In the genomic region with DNA sequence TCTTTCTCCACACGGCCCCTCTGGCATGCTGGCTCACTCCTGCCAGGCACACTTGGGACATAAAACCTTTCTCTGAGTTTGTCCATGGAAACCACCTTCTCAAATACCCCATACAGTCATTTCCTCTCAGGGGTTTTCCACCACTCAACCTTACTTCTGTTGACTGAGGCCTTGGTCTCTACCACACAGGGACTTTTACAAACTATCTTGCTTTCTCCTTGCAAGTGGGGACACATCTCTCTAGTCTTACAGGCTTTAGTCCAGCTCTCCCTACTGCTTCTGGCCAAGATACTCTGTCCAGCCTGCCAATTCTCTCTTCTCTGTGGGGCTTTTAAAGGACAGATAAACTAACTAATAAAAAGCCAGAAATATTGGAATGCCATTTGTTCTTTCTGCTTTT, we compare ENCODE assay signal across 8 cellular contexts.
DNase-seq lines count a peak whose midpoint lies in the region; ATAC-seq and TF ChIP-seq lines count a peak whose summit lies in the region.
"Not testable (repeated sequence)": the region's sequence is repeated elsewhere in the genome, so short reads cannot be mapped to it uniquely, and the experiment has no call there.

No MANE protein-coding gene starts in this region.

- H3K4me1 ChIP-seq in foreskin keratinocyte: not testable (repeated sequence)

- not testable (repeated sequence) for H3K36me3 Mint-ChIP-seq in activated CD8-positive, alpha-beta memory T cell treated with anti-CD3 and anti-CD28 coated beads, Interleukin-2, amount 10 ng/mL, durations not matched to agents 7 days and 5 days

- not testable (repeated sequence) for H3K4me3 Mint-ChIP-seq in activated CD8-positive, alpha-beta memory T cell treated with anti-CD3 and anti-CD28 coated beads, Interleukin-2, amount 10 ng/mL, durations not matched to agents 7 days and 5 days

- H3K27me3 Mint-ChIP-seq in activated CD8-positive, alpha-beta memory T cell treated with anti-CD3 and anti-CD28 coated beads, Interleukin-2, amount 10 ng/mL, durations not matched to agents 7 days and 5 days: not testable (repeated sequence)

- DNase-seq in activated CD8-positive, alpha-beta memory T cell treated with anti-CD3 and anti-CD28 coated beads, Interleukin-2, amount 10 ng/mL, durations not matched to agents 7 days and 5 days; stimulated activated naive CD8-positive, alpha-beta T cell treated with anti-CD3 and anti-CD28 coated beads, Interleukin-15, Interleukin-2, amounts not matched to agents 100 U/mL and 50 U/mL, for 24 hours: not testable (repeated sequence)
- DNase-seq in foreskin keratinocyte: peak in 1 of 2 donors; percentile 12

- CTCF ChIA-PET in activated CD8-positive, alpha-beta memory T cell treated with anti-CD3 and anti-CD28 coated beads, Interleukin-2, amount 10 ng/mL, durations not matched to agents 7 days and 5 days (lab: Charles Lee): not testable (repeated sequence)

- TF ChIP-seq CTCF in foreskin keratinocyte (conservative IDR thresholded peaks at IDR 0.05): not testable (repeated sequence)

- not testable (repeated sequence) for H3K27ac Mint-ChIP-seq in activated CD8-positive, alpha-beta memory T cell treated with anti-CD3 and anti-CD28 coated beads, Interleukin-2, amount 10 ng/mL, durations not matched to agents 7 days and 5 days

- H3K27me3 ChIP-seq in foreskin keratinocyte: not testable (repeated sequence)

- H3K27ac ChIP-seq in foreskin keratinocyte: not testable (repeated sequence)

- not testable (repeated sequence) for H3K9me3 Mint-ChIP-seq in activated CD8-positive, alpha-beta memory T cell treated with anti-CD3 and anti-CD28 coated beads, Interleukin-2, amount 10 ng/mL, durations not matched to agents 7 days and 5 days (ENCODE audit: low read depth)

- ATAC-seq in GM18517 (IDR thresholded peaks at IDR 0.05; ENCODE audit: unreplicated experiment): peak; percentile 83
- ATAC-seq in GM19397 (IDR thresholded peaks at IDR 0.05; ENCODE audit: unreplicated experiment): peak; percentile 78
- ATAC-seq in GM21786 (IDR thresholded peaks at IDR 0.05; ENCODE audit: unreplicated experiment): peak; percentile 86
- ATAC-seq in HG03039 (IDR thresholded peaks at IDR 0.05; ENCODE audit: unreplicated experiment): peak; percentile 85
- peak; percentile 85 for ATAC-seq in HG03460 (IDR thresholded peaks at IDR 0.05; ENCODE audit: unreplicated experiment)
- peak; percentile 30 for ATAC-seq in activated CD8-positive, alpha-beta memory T cell treated with anti-CD3 and anti-CD28 coated beads, Interleukin-2, amount 10 ng/mL, durations not matched to agents 7 days and 5 days
- peak; percentile 62 for ATAC-seq in foreskin keratinocyte
- peak; percentile 95 for ATAC-seq in stimulated activated naive CD8-positive, alpha-beta T cell treated with anti-CD3 and anti-CD28 coated beads, Interleukin-15, Interleukin-2, amounts not matched to agents 100 U/mL and 50 U/mL, for 24 hours

- peaks cover 10% of the 10 kb centered on the region for H3K4me1 Mint-ChIP-seq in activated CD8-positive, alpha-beta memory T cell treated with anti-CD3 and anti-CD28 coated beads, Interleukin-2, amount 10 ng/mL, durations not matched to agents 7 days and 5 days

Comparison
In these comparisons a context has a peak if more than half of its experiments do, and no peak if none do; other contexts are left out.
1. ATAC-seq: peak in every context shown above with its lines; median percentile 95 in stimulated activated naive CD8-positive, alpha-beta T cell treated with anti-CD3 and anti-CD28 coated beads, Interleukin-15, Interleukin-2, amounts not matched to agents 100 U/mL and 50 U/mL, for 24 hours; 86 in GM21786; 85 in HG03039; 85 in HG03460; 83 in GM18517; 78 in GM19397; 62 in foreskin keratinocyte; 30 in activated CD8-positive, alpha-beta memory T cell treated with anti-CD3 and anti-CD28 coated beads, Interleukin-2, amount 10 ng/mL, durations not matched to agents 7 days and 5 days.